Comparison of ENCODE assay signal across 8 cellular contexts in genomic region chr9:133994359-133995011, GRCh38. TPM values are rescaled to one million over a fixed set of nuclear protein-coding genes. Genes with fewer than 3 reads are reported as not detected.
DNase-seq lines count a peak whose midpoint lies in the region; ATAC-seq, FAIRE-seq and TF ChIP-seq lines count a peak whose summit lies in the region.

No MANE protein-coding gene starts in this region.

- peaks cover 30% of the 10 kb centered on the region for H3K4me1 ChIP-seq in osteoblast (ENCODE audit: insufficient read depth, low read length)
- H3K4me1 ChIP-seq in tibial artery, result peaks cover 7 to 36% (median 28%) of the 10 kb centered on the region in 4 donors

- intact Hi-C loops in activated T-helper 2 cell treated with anti-CD3 and anti-CD28 coated beads, Interferon-gamma antibody, Interleukin-2, Interleukin-4, amounts not matched to agents 10 μg/mL and 5 μg/mL and 100 μg/mL, durations not matched to agents 14 hours and 24 hours and 36 hours (cut with micrococcal nuclease), result loop anchor here (1.0 to 2.0 kb wide), 2 partner anchors 202 to 212 kb away; no protein-coding TSS in a partner anchor
- intact Hi-C loops in tibial artery (cut with DNase I; ENCODE audit: low total_unique reads), result loop anchor here (2.0 kb wide), 1 partner anchor 202 kb away; no protein-coding TSS in a partner anchor

- peaks cover 28% of the 10 kb centered on the region for H4K20me1 ChIP-seq in osteoblast (ENCODE audit: insufficient read depth, low read length)

- H3K4me3 ChIP-seq in foreskin fibroblast (ENCODE audit: low read depth in 1 of 2, low read length in 2 of 2) (no peak overlapping the region), osteoblast (ENCODE audit: insufficient read depth, low read length) (no peak overlapping the region), tibial artery (no peak overlapping the region)

- no peaks in the 10 kb centered on the region for H3K4me1 Mint-ChIP-seq in activated T-helper 2 cell treated with anti-CD3 and anti-CD28 coated beads, Interferon-gamma antibody, Interleukin-2, Interleukin-4, amounts not matched to agents 10 μg/mL and 5 μg/mL and 100 μg/mL, durations not matched to agents 14 hours and 24 hours and 36 hours (ENCODE audit: low read depth)

- no peaks in the 10 kb centered on the region for H3K36me3 ChIP-seq in osteoblast (ENCODE audit: insufficient read depth, low read length)
- H3K36me3 ChIP-seq in tibial artery, result no peaks in the 10 kb centered on the region

- H3K27ac Mint-ChIP-seq in activated T-helper 2 cell treated with anti-CD3 and anti-CD28 coated beads, Interferon-gamma antibody, Interleukin-2, Interleukin-4, amounts not matched to agents 10 μg/mL and 5 μg/mL and 100 μg/mL, durations not matched to agents 14 hours and 24 hours and 36 hours, result no peak overlapping the region

- H3K27me3 Mint-ChIP-seq in activated T-helper 2 cell treated with anti-CD3 and anti-CD28 coated beads, Interferon-gamma antibody, Interleukin-2, Interleukin-4, amounts not matched to agents 10 μg/mL and 5 μg/mL and 100 μg/mL, durations not matched to agents 14 hours and 24 hours and 36 hours (ENCODE audit: low read depth), result peaks cover 16% of the 10 kb centered on the region

- H3K27me3 ChIP-seq in osteoblast (ENCODE audit: insufficient read depth, low read length) (peaks cover 4% of the 10 kb centered on the region), tibial artery (peaks cover 0 to 18% of the 10 kb centered on the region in 2 donors)

- DNase-seq in D721Med (ENCODE audit: insufficient read length, low spot score) (peak; percentile 87), HuH-7.5 (ENCODE audit: low spot score) (peak; percentile 91), SHP77 treated with DMSO at 0.1 percent for 48 hours (lab: John Stamatoyannopoulos, UW) (peak; percentile 38), foreskin fibroblast (peak; percentile 47 to 87), osteoblast (ENCODE audit: insufficient read length, low spot score, missing footprints) (peak; percentile 97), tibial artery (peak; percentile 61 to 84)
- DNase-seq in activated T-helper 2 cell treated with anti-CD3 and anti-CD28 coated beads, Interferon-gamma antibody, Interleukin-2, Interleukin-4, amounts not matched to agents 10 μg/mL and 5 μg/mL and 100 μg/mL, durations not matched to agents 14 hours and 24 hours and 36 hours (ENCODE audit: low spot score), result peak; percentile 66

- H3K9me3 ChIP-seq in osteoblast (ENCODE audit: low read depth, low read length) (no peaks in the 10 kb centered on the region), tibial artery (no peaks in the 10 kb centered on the region)

- H3K27ac ChIP-seq in osteoblast (ENCODE audit: low read depth, low read length), result no peak overlapping the region
- no peak overlapping the region for H3K27ac ChIP-seq in tibial artery

- TF ChIP-seq CTCF in D721Med (IDR thresholded peaks at IDR 0.05; ENCODE audit: insufficient read depth, missing control alignments) (peak; percentile 93), foreskin fibroblast (IDR thresholded peaks at IDR 0.05; ENCODE audit: low read depth, low read length) (peak; percentile 95), osteoblast (IDR thresholded peaks at IDR 0.05; ENCODE audit: extremely low read depth, low read depth, low read length) (peak; percentile 88), tibial artery (IDR thresholded peaks at IDR 0.05) (peak; percentile 97 to 98)

- peak overlapping the region; percentile 35 for H2AFZ ChIP-seq in osteoblast (ENCODE audit: low read length)

- H3K4me3 Mint-ChIP-seq in activated T-helper 2 cell treated with anti-CD3 and anti-CD28 coated beads, Interferon-gamma antibody, Interleukin-2, Interleukin-4, amounts not matched to agents 10 μg/mL and 5 μg/mL and 100 μg/mL, durations not matched to agents 14 hours and 24 hours and 36 hours (ENCODE audit: low read depth), result peak overlapping the region; percentile 42

- no peak for FAIRE-seq in D721Med (lab: Jason Lieb, UNC)

- no peak overlapping the region for H3K4me2 ChIP-seq in osteoblast (ENCODE audit: insufficient read depth, low read length)

- no peaks in the 10 kb centered on the region for H3K36me3 Mint-ChIP-seq in activated T-helper 2 cell treated with anti-CD3 and anti-CD28 coated beads, Interferon-gamma antibody, Interleukin-2, Interleukin-4, amounts not matched to agents 10 μg/mL and 5 μg/mL and 100 μg/mL, durations not matched to agents 14 hours and 24 hours and 36 hours (ENCODE audit: low read depth)

- ATAC-seq in HG03108 (IDR thresholded peaks at IDR 0.05; ENCODE audit: unreplicated experiment), result no peak

- no peaks in the 10 kb centered on the region for H3K9me3 Mint-ChIP-seq in activated T-helper 2 cell treated with anti-CD3 and anti-CD28 coated beads, Interferon-gamma antibody, Interleukin-2, Interleukin-4, amounts not matched to agents 10 μg/mL and 5 μg/mL and 100 μg/mL, durations not matched to agents 14 hours and 24 hours and 36 hours

- peaks cover 20% of the 10 kb centered on the region for H3K79me2 ChIP-seq in osteoblast (ENCODE audit: insufficient read depth, low read length)

RNA-seq across cellular contexts. Expression of gene VAV2, which starts 2.4 kb away (rescaled TPM):
- total RNA-seq in activated T-helper 2 cell treated with anti-CD3 and anti-CD28 coated beads, Interferon-gamma antibody, Interleukin-2, Interleukin-4, amounts not matched to agents 10 μg/mL and 5 μg/mL and 100 μg/mL, durations not matched to agents 14 hours and 24 hours and 36 hours, result 8.6 TPM in 2 replicates
- total RNA-seq in osteoblast, result 8.0 and 8.8 TPM in 2 replicates

RNA-seq across cellular contexts. Expression of gene BRD3OS, which starts 30.8 kb away (rescaled TPM):
- 12.3 and 15.8 TPM in 2 replicates for total RNA-seq in activated T-helper 2 cell treated with anti-CD3 and anti-CD28 coated beads, Interferon-gamma antibody, Interleukin-2, Interleukin-4, amounts not matched to agents 10 μg/mL and 5 μg/mL and 100 μg/mL, durations not matched to agents 14 hours and 24 hours and 36 hours
- 23.0 and 26.1 TPM in 2 replicates for total RNA-seq in osteoblast

Comparison
In these comparisons a context has a peak if more than half of its experiments do, and no peak if none do; other contexts are left out.
1. DNase-seq: peak in every context shown above with its lines; median percentile 97 in osteoblast; 91 in HuH-7.5; 87 in D721Med; 72 in tibial artery; 67 in foreskin fibroblast; 66 in activated T-helper 2 cell treated with anti-CD3 and anti-CD28 coated beads, Interferon-gamma antibody, Interleukin-2, Interleukin-4, amounts not matched to agents 10 μg/mL and 5 μg/mL and 100 μg/mL, durations not matched to agents 14 hours and 24 hours and 36 hours; 38 in SHP77 treated with DMSO at 0.1 percent for 48 hours.